In genomic region chr12:13182881-13183280, GRCh38 we compare ENCODE assay signal across 28 cellular contexts. TPM values are rescaled to one million over a fixed set of nuclear protein-coding genes. Genes with fewer than 3 reads are reported as not detected.
"Had no signal": no experiment of that assay in that cellular context is flagged by ENCODE, and none has a peak within 500 bp of the region (broad histone marks: within the 10 kb centered on the region; RNA-seq: fewer than 3 reads in every experiment).

No MANE protein-coding gene starts in this region.

- H3K27ac ChIP-seq: brain microvascular endothelial cell, gastrocnemius medialis, parathyroid adenoma, psoas muscle, upper lobe of right lung had no signal

- H3K36me3 Mint-ChIP-seq: mesothelial cell of epicardium; naive B cell; stimulated activated memory B cell treated with anti-CD40 and anti-IgM and Interleukin-4, amounts not matched to agents 10 μg/mL and 1 μg/mL and 100 μg/mL, for 72 hours had no signal

- DNase-seq: activated B cell treated with CpG ODN at 0.5 μM for 24 hours; activated CD4-positive, alpha-beta T cell treated with anti-CD3 and anti-CD28 coated beads for 36 hours; activated CD8-positive, alpha-beta T cell treated with anti-CD3 and anti-CD28 coated beads, Interleukin-2, amount 10 ng/mL, durations not matched to agents 7 days and 5 days; activated gamma-delta T cell treated with Interleukin-2 at 50 U/mL for 16 hours; activated naive CD4-positive, alpha-beta T cell treated with anti-CD3 and anti-CD28 coated beads, Interleukin-2, amount 50 U/mL, for 16 hours; activated T-cell treated with anti-CD3 and anti-CD28 coated beads, Interleukin-2, amount 50 U/mL, for 24 hours; amniotic stem cell; brain microvascular endothelial cell; gastrocnemius medialis; glutamatergic neuron; left cardiac atrium; mammary epithelial cell; naive B cell; nephron progenitor cell; psoas muscle; stimulated activated CD4-positive, alpha-beta T cell treated with anti-CD3 and anti-CD28 coated beads, Interleukin-1b, Interleukin-23, amount 100 ng/mL, for 48 hours; stimulated activated CD4-positive, alpha-beta T cell treated with anti-CD3 and anti-CD28 coated beads, Interleukin-4, amount 100 ng/mL, for 4 hours; stimulated activated CD8-positive, alpha-beta memory T cell treated with anti-CD3 and anti-CD28 coated beads, Interleukin-4, amount 100 ng/mL, for 48 hours; stimulated activated naive CD8-positive, alpha-beta T cell treated with anti-CD3 and anti-CD28 coated beads, Interleukin-15, amount 100 ng/mL, for 72 hours; substantia nigra; T-helper 1 cell; upper lobe of right lung had no signal

- H3K9me3 Mint-ChIP-seq: activated B cell treated with CpG ODN at 0.5 μM for 24 hours; activated T-cell treated with anti-CD3 and anti-CD28 coated beads, Interleukin-2, amount 50 U/mL, for 24 hours; activated T-helper 17 cell treated with anti-CD3 and anti-CD28 coated beads, Interleukin-2, amount 50 U/mL, for 72 hours; mesothelial cell of epicardium; naive B cell; nephron progenitor cell; stimulated activated memory B cell treated with anti-CD40 and anti-IgM and Interleukin-4, amounts not matched to agents 10 μg/mL and 1 μg/mL and 100 μg/mL, for 72 hours; stimulated activated naive CD8-positive, alpha-beta T cell treated with anti-CD3 and anti-CD28 coated beads, Interleukin-15, amount 100 ng/mL, for 72 hours; T-helper 2 cell treated with Interferon-gamma antibody and Interleukin-4, amounts not matched to agents 5 μg/mL and 100 μg/mL, for 36 hours had no signal

- H3K4me3 Mint-ChIP-seq: activated B cell treated with CpG ODN at 0.5 μM for 24 hours; activated CD4-positive, alpha-beta T cell treated with anti-CD3 and anti-CD28 coated beads for 36 hours; activated CD8-positive, alpha-beta T cell treated with anti-CD3 and anti-CD28 coated beads, Interleukin-2, amount 10 ng/mL, durations not matched to agents 7 days and 5 days; activated T-cell treated with anti-CD3 and anti-CD28 coated beads, Interleukin-2, amount 50 U/mL, for 24 hours; activated T-helper 17 cell treated with anti-CD3 and anti-CD28 coated beads, Interleukin-2, amount 50 U/mL, for 72 hours; mesothelial cell of epicardium; naive B cell; nephron progenitor cell; stimulated activated memory B cell treated with anti-CD40 and anti-IgM and Interleukin-4, amounts not matched to agents 10 μg/mL and 1 μg/mL and 100 μg/mL, for 72 hours; stimulated activated naive CD8-positive, alpha-beta T cell treated with anti-CD3 and anti-CD28 coated beads, Interleukin-15, amount 100 ng/mL, for 72 hours; T-helper 2 cell treated with Interferon-gamma antibody and Interleukin-4, amounts not matched to agents 5 μg/mL and 100 μg/mL, for 36 hours had no signal

- H3K9me3 ChIP-seq: gastrocnemius medialis, psoas muscle, upper lobe of right lung had no signal

- ATAC-seq: activated CD8-positive, alpha-beta T cell treated with anti-CD3 and anti-CD28 coated beads, Interleukin-2, amount 10 ng/mL, durations not matched to agents 7 days and 5 days; gastrocnemius medialis; left cardiac atrium; psoas muscle; stimulated activated memory B cell treated with anti-CD40 and anti-IgM and Interleukin-4, amounts not matched to agents 10 μg/mL and 1 μg/mL and 100 μg/mL, for 72 hours; stimulated activated naive CD8-positive, alpha-beta T cell treated with anti-CD3 and anti-CD28 coated beads, Interleukin-15, amount 100 ng/mL, for 72 hours; upper lobe of right lung had no signal

- H3K4me3 ChIP-seq: gastrocnemius medialis, psoas muscle, smooth muscle cell, upper lobe of right lung had no signal

- H3K27ac Mint-ChIP-seq: activated B cell treated with CpG ODN at 0.5 μM for 24 hours; activated CD4-positive, alpha-beta T cell treated with anti-CD3 and anti-CD28 coated beads for 36 hours; activated CD8-positive, alpha-beta T cell treated with anti-CD3 and anti-CD28 coated beads, Interleukin-2, amount 10 ng/mL, durations not matched to agents 7 days and 5 days; activated T-cell treated with anti-CD3 and anti-CD28 coated beads, Interleukin-2, amount 50 U/mL, for 24 hours; activated T-helper 17 cell treated with anti-CD3 and anti-CD28 coated beads, Interleukin-2, amount 50 U/mL, for 72 hours; mesothelial cell of epicardium; naive B cell; nephron progenitor cell; stimulated activated memory B cell treated with anti-CD40 and anti-IgM and Interleukin-4, amounts not matched to agents 10 μg/mL and 1 μg/mL and 100 μg/mL, for 72 hours; stimulated activated naive CD8-positive, alpha-beta T cell treated with anti-CD3 and anti-CD28 coated beads, Interleukin-15, amount 100 ng/mL, for 72 hours; T-helper 2 cell treated with Interferon-gamma antibody and Interleukin-4, amounts not matched to agents 5 μg/mL and 100 μg/mL, for 36 hours had no signal

- H3K27me3 ChIP-seq: brain microvascular endothelial cell, gastrocnemius medialis, upper lobe of right lung had no signal

- H3K36me3 ChIP-seq: brain microvascular endothelial cell, gastrocnemius medialis, upper lobe of right lung had no signal

RNA-seq across cellular contexts. Expression of gene EMP1, which starts 13.6 kb away (rescaled TPM):
- total RNA-seq: activated B cell treated with CpG ODN at 0.5 μM for 24 hours had no signal
